In genomic region chr5:157671592-157672330, GRCh38 we compare ENCODE assay signal across 10 cellular contexts. TPM values are rescaled to one million over a fixed set of nuclear protein-coding genes. Genes with fewer than 3 reads are reported as not detected.
DNase-seq lines count a peak whose midpoint lies in the region; ATAC-seq and TF ChIP-seq lines count a peak whose summit lies in the region.
"Had no signal": no experiment of that assay in that cellular context is flagged by ENCODE, and none has a peak within 500 bp of the region (broad histone marks: within the 10 kb centered on the region; RNA-seq: fewer than 3 reads in every experiment).

No MANE protein-coding gene starts in this region.

- H2AFZ ChIP-seq in GM23338 = peak overlapping the region; percentile 98

- H3K79me2 ChIP-seq in GM23338 (replicated peaks; ENCODE audit: insufficient read depth) = no peaks in the 10 kb centered on the region

- no peaks in the 10 kb centered on the region for H3K9me2 ChIP-seq in GM23338 (ENCODE audit: insufficient read depth)

- ATAC-seq in GM23338 = peak; percentile 56
- no peak for ATAC-seq in HG03175 (IDR thresholded peaks at IDR 0.05; ENCODE audit: unreplicated experiment)
- no peak for ATAC-seq in HG02870 (IDR thresholded peaks at IDR 0.05; ENCODE audit: unreplicated experiment)

- H3K36me3 ChIP-seq in GM23338 (ENCODE audit: insufficient read depth) (no peaks in the 10 kb centered on the region), iPS-18a (ENCODE audit: control insufficient read depth, low read depth, low read length) (no peaks in the 10 kb centered on the region), skeletal muscle satellite cell (ENCODE audit: insufficient read depth, low read length) (no peaks in the 10 kb centered on the region)

- H3K4me2 ChIP-seq in GM23338 = peak overlapping the region; percentile 90
- H3K4me2 ChIP-seq in skeletal muscle satellite cell (ENCODE audit: low read length) = peak overlapping the region; percentile 99

- no peak overlapping the region for H3K27ac Mint-ChIP-seq in GM23338
- H3K27ac Mint-ChIP-seq in activated T-helper 2 cell treated with anti-CD3 and anti-CD28 coated beads, Interferon-gamma antibody, Interleukin-2, Interleukin-4, amounts not matched to agents 10 μg/mL and 5 μg/mL and 100 μg/mL, durations not matched to agents 14 hours and 24 hours and 36 hours = peak overlapping the region; percentile 74

- no peaks in the 10 kb centered on the region for H3K9me3 ChIP-seq in iPS-18a (ENCODE audit: control insufficient read depth, low read depth, low read length)
- no peaks in the 10 kb centered on the region for H3K9me3 ChIP-seq in skeletal muscle satellite cell (replicated peaks; ENCODE audit: low read length)

- no peak for TF ChIP-seq CTCF in GM23338 (conservative IDR thresholded peaks at IDR 0.05; ENCODE audit: low read depth in 2 of 2)

- H3K27me3 ChIP-seq in GM23338 (ENCODE audit: insufficient read depth) = peaks cover 42% of the 10 kb centered on the region
- peaks cover 36% of the 10 kb centered on the region for H3K27me3 ChIP-seq in iPS-18a (ENCODE audit: control insufficient read depth, insufficient read depth, low read length)
- no peaks in the 10 kb centered on the region for H3K27me3 ChIP-seq in skeletal muscle satellite cell (ENCODE audit: control insufficient read depth, insufficient read depth, low read length)

- H3K27ac ChIP-seq in GM23338 (ENCODE audit: low read depth) (no peak overlapping the region), iPS-18a (ENCODE audit: low read length) (no peak overlapping the region)

- no peaks in the 10 kb centered on the region for H3K36me3 Mint-ChIP-seq in GM23338 (ENCODE audit: low read depth)
- peaks cover 5% of the 10 kb centered on the region for H3K36me3 Mint-ChIP-seq in activated T-helper 2 cell treated with anti-CD3 and anti-CD28 coated beads, Interferon-gamma antibody, Interleukin-2, Interleukin-4, amounts not matched to agents 10 μg/mL and 5 μg/mL and 100 μg/mL, durations not matched to agents 14 hours and 24 hours and 36 hours (ENCODE audit: low read depth)

- H3K27me3 Mint-ChIP-seq in GM23338 (ENCODE audit: insufficient read depth, low read depth, poor library complexity) = peaks cover 34% of the 10 kb centered on the region
- peaks cover 8% of the 10 kb centered on the region for H3K27me3 Mint-ChIP-seq in activated T-helper 2 cell treated with anti-CD3 and anti-CD28 coated beads, Interferon-gamma antibody, Interleukin-2, Interleukin-4, amounts not matched to agents 10 μg/mL and 5 μg/mL and 100 μg/mL, durations not matched to agents 14 hours and 24 hours and 36 hours (ENCODE audit: low read depth)

- no peaks in the 10 kb centered on the region for H3K9me3 Mint-ChIP-seq in GM23338
- H3K9me3 Mint-ChIP-seq in activated T-helper 2 cell treated with anti-CD3 and anti-CD28 coated beads, Interferon-gamma antibody, Interleukin-2, Interleukin-4, amounts not matched to agents 10 μg/mL and 5 μg/mL and 100 μg/mL, durations not matched to agents 14 hours and 24 hours and 36 hours = no peaks in the 10 kb centered on the region

- H3K9ac ChIP-seq in iPS-18a (ENCODE audit: low read length) (no peak overlapping the region), skeletal muscle satellite cell (ENCODE audit: low read depth, low read length) (peak overlapping the region; percentile 81)

- intact Hi-C loops in activated T-helper 2 cell treated with anti-CD3 and anti-CD28 coated beads, Interferon-gamma antibody, Interleukin-2, Interleukin-4, amounts not matched to agents 10 μg/mL and 5 μg/mL and 100 μg/mL, durations not matched to agents 14 hours and 24 hours and 36 hours (cut with micrococcal nuclease) = loop anchor here (2.0 kb wide), 2 partner anchors 47 to 65 kb away; no protein-coding TSS in a partner anchor

- H3K4me1 ChIP-seq in GM23338 (ENCODE audit: insufficient read depth) (peaks cover 6% of the 10 kb centered on the region; the same call in 1 of the 2 replicates), iPS-18a (ENCODE audit: control insufficient read depth, low read depth, low read length) (peaks cover 7% of the 10 kb centered on the region), skeletal muscle satellite cell (ENCODE audit: control insufficient read depth, insufficient read depth, low read length) (peaks cover 11% of the 10 kb centered on the region)

- peak overlapping the region; percentile 81 for H3K4me3 ChIP-seq in GM23338
- H3K4me3 ChIP-seq in iPS-18a (ENCODE audit: low read length) = peak overlapping the region; percentile 56
- peak overlapping the region; percentile 89 for H3K4me3 ChIP-seq in skeletal muscle satellite cell (ENCODE audit: low read length)

- H3K4me3 Mint-ChIP-seq in GM23338 = peak overlapping the region; percentile 94
- H3K4me3 Mint-ChIP-seq in activated T-helper 2 cell treated with anti-CD3 and anti-CD28 coated beads, Interferon-gamma antibody, Interleukin-2, Interleukin-4, amounts not matched to agents 10 μg/mL and 5 μg/mL and 100 μg/mL, durations not matched to agents 14 hours and 24 hours and 36 hours (ENCODE audit: low read depth) = peak overlapping the region; percentile 90

- peaks cover 13% of the 10 kb centered on the region for H3K4me1 Mint-ChIP-seq in GM23338
- peaks cover 28% of the 10 kb centered on the region for H3K4me1 Mint-ChIP-seq in activated T-helper 2 cell treated with anti-CD3 and anti-CD28 coated beads, Interferon-gamma antibody, Interleukin-2, Interleukin-4, amounts not matched to agents 10 μg/mL and 5 μg/mL and 100 μg/mL, durations not matched to agents 14 hours and 24 hours and 36 hours (ENCODE audit: low read depth)

- DNase-seq in GM23338 (ENCODE audit: low spot score) (peak; percentile 45), dedifferentiated amniotic fluid mesenchymal stem cell (ENCODE audit: extremely low spot score) (no peak)
- DNase-seq in activated T-helper 2 cell treated with anti-CD3 and anti-CD28 coated beads, Interferon-gamma antibody, Interleukin-2, Interleukin-4, amounts not matched to agents 10 μg/mL and 5 μg/mL and 100 μg/mL, durations not matched to agents 14 hours and 24 hours and 36 hours (ENCODE audit: low spot score) = no peak
- no peak for DNase-seq in stimulated activated CD4-positive, alpha-beta T cell treated with anti-CD3 and anti-CD28 coated beads, Interleukin-4, amount 100 ng/mL, for 1 hour
- DNase-seq: kidney glomerular epithelial cell had no signal

- no peaks in the 10 kb centered on the region for H4K20me1 ChIP-seq in GM23338 (replicated peaks; ENCODE audit: insufficient read depth)

- no peaks in the 10 kb centered on the region for H3F3A ChIP-seq in GM23338 (replicated peaks; ENCODE audit: low read depth)

TF ChIP-seq in GM23338, 12 proteins besides CTCF, POLR2A, EP300 and RAD21:
- TF ChIP-seq CREB1 (CRISPR knock-in tag; IDR thresholded peaks at IDR 0.05; ENCODE audit: low read depth) (0 out of 2 replicates have a peak, but pooled peaks have one; percentile 10), EZH2 (IDR thresholded peaks at IDR 0.05; ENCODE audit: low read depth, unreplicated experiment) (no peak), JUNB (IDR thresholded peaks at IDR 0.05; ENCODE audit: unreplicated experiment) (no peak)
TF ChIP-seq in GM23338: peak in this region for 1.

RNA-seq across cellular contexts. Expression of gene C5orf52, which starts 0.4 kb away (rescaled TPM):
- total RNA-seq in GM23338 (2014; rRNA removed; shearing (Covaris generic)) = not detected in 2 replicates
- polyA plus RNA-seq in GM23338 (2016; fragmentation: Nextera tagmentation; extraction: Ambion mirVana) = not detected in 2 replicates
- total RNA-seq in activated T-helper 2 cell treated with anti-CD3 and anti-CD28 coated beads, Interferon-gamma antibody, Interleukin-2, Interleukin-4, amounts not matched to agents 10 μg/mL and 5 μg/mL and 100 μg/mL, durations not matched to agents 14 hours and 24 hours and 36 hours = 0.30 TPM in 1 of 2 replicates, not detected in the other
- not detected in 2 replicates for total RNA-seq in skeletal muscle satellite cell (2012; rRNA removed)
- total RNA-seq: ureter had no signal

RNA-seq across cellular contexts. Expression of gene SOX30, which starts 19.5 kb away (rescaled TPM):
- total RNA-seq in GM23338 (2014; rRNA removed; shearing (Covaris generic)) = 1.3 and 1.4 TPM in 2 replicates
- polyA plus RNA-seq in GM23338 (2016; fragmentation: Nextera tagmentation; extraction: Ambion mirVana) = 0.43 and 0.47 TPM in 2 replicates
- 0.11 TPM in 2 replicates for total RNA-seq in activated T-helper 2 cell treated with anti-CD3 and anti-CD28 coated beads, Interferon-gamma antibody, Interleukin-2, Interleukin-4, amounts not matched to agents 10 μg/mL and 5 μg/mL and 100 μg/mL, durations not matched to agents 14 hours and 24 hours and 36 hours
- total RNA-seq in skeletal muscle satellite cell (2012; rRNA removed) = under 0.01 TPM in 1 of 2 replicates, not detected in the other

RNA-seq across cellular contexts. Expression of gene THG1L, which starts 59.5 kb away (rescaled TPM):
- total RNA-seq in GM23338 (2014; rRNA removed; shearing (Covaris generic)) = 11.8 and 12.2 TPM in 2 replicates
- 13.8 and 15.9 TPM in 2 replicates for polyA plus RNA-seq in GM23338 (2016; fragmentation: Nextera tagmentation; extraction: Ambion mirVana)
- 28.8 and 29.3 TPM in 2 replicates for total RNA-seq in activated T-helper 2 cell treated with anti-CD3 and anti-CD28 coated beads, Interferon-gamma antibody, Interleukin-2, Interleukin-4, amounts not matched to agents 10 μg/mL and 5 μg/mL and 100 μg/mL, durations not matched to agents 14 hours and 24 hours and 36 hours
- total RNA-seq in skeletal muscle satellite cell (2012; rRNA removed) = 18.1 and 24.6 TPM in 2 replicates
